Comparison of ENCODE assay signal across 1 cellular context in the genomic region with DNA sequence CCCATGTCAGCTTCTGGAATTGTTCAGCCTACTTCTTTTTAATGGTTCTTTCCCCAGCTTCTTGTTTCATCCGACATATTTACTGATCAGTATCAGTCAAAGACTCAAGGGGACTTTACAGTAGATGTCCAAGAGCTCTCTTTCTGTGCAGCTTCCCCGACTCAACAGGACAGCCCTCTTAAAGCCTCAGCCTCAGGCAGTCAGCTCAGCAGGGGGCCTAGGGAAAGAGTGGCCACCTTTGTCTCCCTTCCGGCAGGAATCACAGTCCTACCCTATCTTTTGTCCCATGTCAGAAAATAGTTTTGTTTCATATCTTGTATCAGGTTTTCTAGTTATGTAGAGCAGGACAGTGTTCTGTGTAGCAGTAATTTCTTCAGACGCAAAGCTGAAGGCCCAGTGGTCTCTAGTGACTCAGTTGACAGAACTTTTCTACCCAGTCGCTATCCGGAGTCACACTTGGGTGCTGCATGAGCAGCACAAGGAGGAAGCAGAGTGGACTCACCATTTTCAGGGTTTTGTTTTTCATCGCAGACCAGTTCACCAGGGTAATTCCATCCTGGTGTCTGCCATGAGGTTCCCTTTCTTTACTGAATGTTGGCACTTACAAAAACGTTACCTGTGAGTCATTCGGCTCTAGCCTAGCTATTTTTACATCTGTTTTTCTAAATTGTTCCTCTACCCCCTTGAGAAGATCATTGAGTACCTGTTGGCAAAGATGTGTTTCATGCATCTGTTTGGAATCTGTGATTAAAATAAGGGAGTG.
TF ChIP-seq lines count a peak whose summit lies in the region.

No MANE protein-coding gene starts in this region.

TF ChIP-seq in K562, 482 proteins besides CTCF, POLR2A, EP300 and RAD21:
- no peak for TF ChIP-seq TCFL5 (CRISPR knock-in tag; conservative IDR thresholded peaks at IDR 0.05)
- TF ChIP-seq HDAC8 (tag; IDR thresholded peaks at IDR 0.05) = no peak
- no peak for TF ChIP-seq SMAD2 (IDR thresholded peaks at IDR 0.05; ENCODE audit: low read depth, low read length)
- no peak for TF ChIP-seq ZNF174 (CRISPR knock-in tag; IDR thresholded peaks at IDR 0.05)
- TF ChIP-seq ZKSCAN1 (IDR thresholded peaks at IDR 0.05; ENCODE audit: low read depth, low read length) = no peak
- TF ChIP-seq NCOA4 (IDR thresholded peaks at IDR 0.05; ENCODE audit: partially characterized antibody) = no peak
- TF ChIP-seq KLF10 (CRISPR knock-in tag; IDR thresholded peaks at IDR 0.05) = no peak
